Comparison of ENCODE assay signal across 8 cellular contexts in the genomic region with DNA sequence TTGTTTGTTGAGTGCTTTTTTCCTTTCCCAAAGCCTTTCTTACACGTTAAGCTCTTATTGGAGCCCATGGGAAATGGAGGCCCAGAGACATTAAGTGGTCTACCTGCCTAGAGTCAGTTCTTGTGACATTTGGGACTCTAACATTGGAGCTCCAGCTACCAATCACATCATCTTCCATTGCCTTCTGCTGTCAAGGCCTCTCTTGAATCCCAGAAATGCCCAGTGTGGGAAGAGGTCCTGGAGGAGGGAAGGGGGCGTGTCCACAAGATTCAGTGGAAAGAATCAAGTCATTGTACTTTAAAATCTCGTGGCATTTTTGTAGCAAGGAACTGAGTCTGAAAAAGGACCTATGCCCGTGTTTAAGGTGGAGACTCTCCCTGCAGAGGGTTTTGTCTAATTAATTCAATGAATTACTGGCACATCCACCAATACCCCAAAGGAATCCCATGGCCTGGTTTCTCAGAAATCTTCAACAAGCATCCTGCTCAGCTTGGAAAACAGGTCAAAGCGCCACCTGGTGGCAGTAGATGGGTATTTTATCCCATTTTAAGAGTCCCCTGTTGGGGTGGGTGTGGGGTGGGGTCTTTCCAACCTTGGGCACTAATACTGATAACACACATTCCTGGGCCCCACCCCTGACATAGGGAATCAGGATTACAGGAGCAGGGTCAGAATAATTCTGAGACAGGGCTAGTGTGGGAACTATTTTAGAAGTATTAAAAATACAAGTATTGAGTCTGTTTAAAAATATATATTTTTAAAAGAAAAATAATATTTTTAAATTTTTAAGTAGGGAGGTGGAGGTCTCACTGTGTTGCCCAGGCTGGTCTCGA. TPM values are rescaled to one million over a fixed set of nuclear protein-coding genes. Genes with fewer than 3 reads are reported as not detected.
DNase-seq lines count a peak whose midpoint lies in the region; ATAC-seq and TF ChIP-seq lines count a peak whose summit lies in the region.

No MANE protein-coding gene starts in this region.

- DNase-seq in DMS79 treated with DMSO at 0.1 percent for 48 hours (lab: John Stamatoyannopoulos, UW) (peak; percentile 23), DMS79 (lab: John Stamatoyannopoulos, UW) (no peak), NCI-H1092 treated with DMSO at 0.1 percent for 48 hours (lab: John Stamatoyannopoulos, UW) (peak; percentile 38), WTC11 (ENCODE audit: low spot score) (peak; percentile 81), left colon (peak in 1 of 2 donors; percentile 56)
- DNase-seq in central memory CD4-positive, alpha-beta T cell, result peak; percentile 35
- DNase-seq in stimulated activated CD4-positive, alpha-beta T cell treated with anti-CD3 and anti-CD28 coated beads, Interleukin-4, amount 100 ng/mL, for 48 hours (ENCODE audit: low read depth in 2 of 2), result peak; percentile 37 to 62

- H3K27me3 Mint-ChIP-seq in WTC11 (ENCODE audit: low read depth), result no peaks in the 10 kb centered on the region

- H3K36me3 Mint-ChIP-seq in WTC11, result peaks cover 43% of the 10 kb centered on the region

- POLR2A ChIA-PET in WTC11 (lab: Charles Lee), result interaction anchor here (0.6 to 1.4 kb wide), 4 partner anchors 25 to 66 kb away, joined by 3 read pairs; a partner anchor contains a TSS

- H3K9me3 Mint-ChIP-seq in WTC11, result no peaks in the 10 kb centered on the region

- peak overlapping the region; percentile 59 for H3K27ac Mint-ChIP-seq in WTC11

- no peak overlapping the region for H3K4me3 Mint-ChIP-seq in WTC11

- intact Hi-C loops in left colon (cut with DNase I, micrococcal nuclease), result loop anchor here in 1 of 2 donors (10.0 kb wide), 1 partner anchor 54 kb away; no protein-coding TSS in a partner anchor

- peak; percentile 89 for TF ChIP-seq CTCF in WTC11 (IDR thresholded peaks at IDR 0.05)

- peaks cover 6% of the 10 kb centered on the region; the same call in 1 of the 2 replicates for H3K4me1 Mint-ChIP-seq in WTC11

- CTCF ChIA-PET in WTC11 (lab: Charles Lee), result interaction anchor here (0.6 to 8.8 kb wide), 37 partner anchors 9 to 1308 kb away, joined by 3 to 146 read pairs (median 5); a partner anchor contains a TSS

- ATAC-seq in WTC11 (peak; percentile 82), left colon (peak; percentile 52), HG03442 (IDR thresholded peaks at IDR 0.05; ENCODE audit: unreplicated experiment) (no peak)

TF ChIP-seq in WTC11, 78 proteins besides CTCF, POLR2A, EP300 and RAD21:
- TF ChIP-seq EMX1 (CRISPR knock-in tag; IDR thresholded peaks at IDR 0.05) (no peak), HMGA2 (CRISPR knock-in tag; IDR thresholded peaks at IDR 0.05) (peak; percentile 43; the same call in 1 of the 2 replicates)
TF ChIP-seq in WTC11: peak in this region for 1.

RNA-seq across cellular contexts. Expression of a gene that starts 24.6 kb away (rescaled TPM):
- total RNA-seq in WTC11 (2021), result 61.0 to 81.8 TPM (median 63.1 TPM) in 3 replicates
- total RNA-seq in left colon, result 10 to 100 TPM; 26.8 to 32.1 TPM
